10 cellular contexts compared by ENCODE assay signal in genomic region chr17:68539536-68540469, GRCh38. TPM values are rescaled to one million over a fixed set of nuclear protein-coding genes. Genes with fewer than 3 reads are reported as not detected.
DNase-seq lines count a peak whose midpoint lies in the region; ATAC-seq and TF ChIP-seq lines count a peak whose summit lies in the region.
"Had no signal": no experiment of that assay in that cellular context is flagged by ENCODE, and none has a peak within 500 bp of the region (broad histone marks: within the 10 kb centered on the region; RNA-seq: fewer than 3 reads in every experiment).

No MANE protein-coding gene starts in this region.

- H3K4me3 ChIP-seq in hepatocyte, result no peak overlapping the region
- H3K4me3 ChIP-seq in thyroid gland (replicated peaks in 1 of 3), result no peak overlapping the region
- H3K4me3 ChIP-seq: BLaER1 treated with 17β-estradiol and CSF1 and Interleukin-3, amounts not matched to agents 10 nM and 100 nM had no signal

- H3K27ac ChIP-seq in RWPE1, result peak overlapping the region; percentile 15
- no peak overlapping the region for H3K27ac ChIP-seq in hepatocyte
- peak overlapping the region in 1 of 3 donors; percentile 26 for H3K27ac ChIP-seq in thyroid gland
- H3K27ac ChIP-seq: BLaER1 treated with 17β-estradiol and CSF1 and Interleukin-3, amounts not matched to agents 10 nM and 100 nM had no signal

- H3K36me3 ChIP-seq in hepatocyte (replicated peaks; ENCODE audit: insufficient read depth, low read depth) (no peaks in the 10 kb centered on the region), thyroid gland (peaks cover 8 to 10% of the 10 kb centered on the region in 2 donors)

- POLR2A ChIA-PET in RWPE1 (lab: Yijun Ruan, JAX; ENCODE audit: low non-redundant PET), result interaction anchor here (0.5 kb wide), 1 partner anchor 777 kb away, joined by 4 read pairs; no protein-coding TSS in a partner anchor

- H3K27me3 ChIP-seq in hepatocyte (no peaks in the 10 kb centered on the region), thyroid gland (no peaks in the 10 kb centered on the region)
- H3K27me3 ChIP-seq: BLaER1 treated with 17β-estradiol and CSF1 and Interleukin-3, amounts not matched to agents 10 nM and 100 nM had no signal

- H3K79me2 ChIP-seq in hepatocyte, result no peaks in the 10 kb centered on the region

- ATAC-seq in GM21423 (IDR thresholded peaks at IDR 0.05; ENCODE audit: unreplicated experiment), result no peak

- DNase-seq in SIG-M5 treated with dmso at 0.1 percent for 504 hours (lab: John Stamatoyannopoulos, UW; ENCODE audit: unreplicated experiment) (peak; percentile 57), SIG-M5 (lab: John Stamatoyannopoulos, UW) (no peak), RWPE1 (ENCODE audit: low spot score) (no peak), hepatocyte (ENCODE audit: low spot score) (peak; percentile 23), thyroid gland (peak; percentile 55 to 65), SK-N-DZ (ENCODE audit: low spot score) (no peak)
- no peak for DNase-seq in stimulated activated CD4-positive, alpha-beta T cell treated with anti-CD3 and anti-CD28 coated beads, Interleukin-4, amount 100 ng/mL, for 4 hours
- DNase-seq: activated CD4-positive, alpha-beta T cell treated with anti-CD3 and anti-CD28 coated beads for 1 hour had no signal

- H3K4me2 ChIP-seq in hepatocyte, result no peak overlapping the region

- TF ChIP-seq CTCF in RWPE1 (conservative IDR thresholded peaks at IDR 0.05; ENCODE audit: low read depth), result peak; percentile 31
- peak; percentile 26 for TF ChIP-seq CTCF in hepatocyte (IDR thresholded peaks at IDR 0.05; ENCODE audit: poor library complexity)
- TF ChIP-seq CTCF in thyroid gland (IDR thresholded peaks at IDR 0.05), result peak in 5 of 6 experiments; percentile 16 to 68 (median 58)

- no peaks in the 10 kb centered on the region for H3K9me3 ChIP-seq in hepatocyte (ENCODE audit: low read depth)
- no peaks in the 10 kb centered on the region for H3K9me3 ChIP-seq in thyroid gland
- H3K9me3 ChIP-seq: BLaER1 treated with 17β-estradiol and CSF1 and Interleukin-3, amounts not matched to agents 10 nM and 100 nM had no signal

- intact Hi-C loops in thyroid gland (cut with DNase I), result loop anchor here (5.0 to 10.0 kb wide), 2 partner anchors 55 to 212 kb away; no protein-coding TSS in a partner anchor

- peaks cover 4% of the 10 kb centered on the region for H3K4me1 ChIP-seq in hepatocyte (ENCODE audit: insufficient read depth)
- peaks cover 9 to 19% of the 10 kb centered on the region in 2 donors for H3K4me1 ChIP-seq in thyroid gland

- no peak for TF ChIP-seq POLR2A in thyroid gland (IDR thresholded peaks at IDR 0.05)

- H2AFZ ChIP-seq in hepatocyte, result no peak overlapping the region

- H4K20me1 ChIP-seq in hepatocyte (ENCODE audit: insufficient read depth, poor library complexity, severe bottlenecking), result no peaks in the 10 kb centered on the region

- H3K9me2 ChIP-seq in hepatocyte (replicated peaks; ENCODE audit: insufficient read depth), result no peaks in the 10 kb centered on the region

- 84% methylated on average over 20 of the region's 20 CpGs for WGBS in hepatocyte (ENCODE audit: low lambda C conversion rate, missing lambda C conversion rate)
- WGBS in thyroid gland, 2 donors, result 64 to 65% methylated on average over 20 of the region's 20 CpGs

- CTCF ChIA-PET in RWPE1 (lab: Yijun Ruan, JAX), result interaction anchor here (0.6 to 1.1 kb wide), 3 partner anchors 60 to 1643 kb away, joined by 3 to 4 read pairs (median 3); no protein-coding TSS in a partner anchor

RNA-seq across cellular contexts. Expression of gene PRKAR1A, which starts 27.6 kb away (rescaled TPM):
- total RNA-seq in hepatocyte (253 and 270 TPM in 2 replicates), thyroid gland (100 to 1,000 TPM; 367 to 431 (median 417) TPM)
- polyA plus RNA-seq in hepatocyte, result 182 TPM in 2 replicates
- polyA plus RNA-seq in SK-N-DZ (2014; cell fraction: cytosol; rRNA removed), result 143 and 210 TPM in 2 replicates
- 79.6 and 90.5 TPM in 2 replicates for polyA plus RNA-seq in SK-N-DZ (2014; cell fraction: nucleus; rRNA removed)

Comparison
In these comparisons a context has a peak if more than half of its experiments do, and no peak if none do; other contexts are left out.
1. DNase-seq: peak in SIG-M5 treated with dmso at 0.1 percent for 504 hours (single experiment), hepatocyte (single experiment) and thyroid gland (2 of 2); none in SIG-M5 (single experiment), RWPE1 (single experiment), stimulated activated CD4-positive, alpha-beta T cell treated with anti-CD3 and anti-CD28 coated beads, Interleukin-4, amount 100 ng/mL, for 4 hours (0 of 2) and SK-N-DZ (single experiment).
2. Peak in every context shown above with its lines, with median percentiles within 50 percentile points of each other: CTCF ChIP-seq.